In the genomic region with DNA sequence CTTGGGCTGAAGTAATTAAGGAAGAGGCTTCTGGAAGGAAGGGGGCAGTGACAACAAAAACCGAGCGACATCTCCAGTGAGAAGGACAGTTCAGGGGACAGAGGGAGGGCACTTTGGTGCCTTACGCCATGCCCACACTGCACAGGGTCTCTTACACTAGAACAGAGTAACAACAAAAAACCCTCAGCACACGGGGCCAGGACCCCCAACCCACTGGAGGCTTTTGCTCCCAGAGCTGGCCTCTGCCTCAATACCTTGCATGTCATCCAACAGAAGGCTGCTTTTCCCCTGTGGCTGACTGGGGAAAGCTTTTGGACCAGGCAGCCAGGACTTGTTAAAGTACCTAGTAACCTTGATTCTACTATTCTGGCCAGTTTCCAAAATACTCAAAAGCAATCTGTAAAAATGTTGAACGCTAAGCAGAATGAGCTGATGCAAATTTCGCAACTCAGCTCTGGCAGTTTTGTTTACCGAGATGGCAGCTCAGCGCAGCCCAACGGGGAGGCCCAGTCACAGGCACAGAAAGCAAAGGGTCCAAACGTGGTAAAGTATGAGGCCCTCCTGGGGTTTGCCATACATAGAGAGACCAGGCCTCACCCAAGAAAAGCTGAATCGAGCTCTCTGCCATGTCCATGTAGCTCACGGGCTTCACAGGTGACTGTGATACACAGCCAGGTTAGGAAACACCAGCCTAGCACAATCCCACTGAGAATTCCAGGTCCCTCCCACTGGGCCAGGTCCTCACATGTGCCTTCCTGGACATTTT, we compare ENCODE assay signal across 13 cellular contexts. TPM values are rescaled to one million over a fixed set of nuclear protein-coding genes. Genes with fewer than 3 reads are reported as not detected.
A peak's percentile ranks its signal among the peaks of the same experiment; 100 is the strongest.
DNase-seq lines count a peak whose midpoint lies in the region; TF ChIP-seq lines count a peak whose summit lies in the region.
"Had no signal": no experiment of that assay in that cellular context is flagged by ENCODE, and none has a peak within 500 bp of the region (broad histone marks: within the 10 kb centered on the region; RNA-seq: fewer than 3 reads in every experiment).

No MANE protein-coding gene starts in this region.

- no peak overlapping the region for H4K5ac ChIP-seq in H9 (ENCODE audit: insufficient read length, low read depth, low read length)

- H4K20me1 ChIP-seq in H9 (ENCODE audit: control insufficient read depth, insufficient read depth, insufficient read length): no peaks in the 10 kb centered on the region
- H4K20me1 ChIP-seq in Loucy (ENCODE audit: insufficient read depth, low read length, poor library complexity, severe bottlenecking): no peaks in the 10 kb centered on the region

- H2BK5ac ChIP-seq in H9 (ENCODE audit: insufficient read length, low read length): no peak overlapping the region

- H3K9ac ChIP-seq in H9 (ENCODE audit: extremely low read depth, insufficient read length, low read length) (peak overlapping the region; percentile 22), Loucy (ENCODE audit: low read depth, low read length, poor library complexity, severe bottlenecking) (peak overlapping the region; percentile 45), endocrine pancreas (ENCODE audit: control insufficient read depth, insufficient read depth, low read length) (peak overlapping the region; percentile 10)

- no peak overlapping the region for H3K27ac ChIP-seq in H9 (ENCODE audit: insufficient read length, low read depth, low read length)

- H2BK12ac ChIP-seq in H9 (ENCODE audit: insufficient read length, low read depth, low read length): no peak overlapping the region

- WGBS in H9 (ENCODE audit: extremely low coverage, insufficient read length, low lambda C conversion rate): no CpG with 5 or more reads among the region's 12 CpGs

- no peak overlapping the region for H3K4me2 ChIP-seq in H9 (ENCODE audit: insufficient read depth, insufficient read length, low read length)
- peak overlapping the region; percentile 64 for H3K4me2 ChIP-seq in Loucy (ENCODE audit: low read depth, low read length, poor library complexity, severe bottlenecking)

- no peaks in the 10 kb centered on the region for H3K4me1 ChIP-seq in H9 (ENCODE audit: insufficient read depth, low read length)
- H3K4me1 ChIP-seq in Loucy (ENCODE audit: insufficient read depth, low read length, poor library complexity, severe bottlenecking): peaks cover 53% of the 10 kb centered on the region
- H3K4me1 ChIP-seq in endocrine pancreas (ENCODE audit: control insufficient read depth, insufficient read depth, low read length): no peaks in the 10 kb centered on the region

- no peak overlapping the region for H3K14ac ChIP-seq in H9 (ENCODE audit: insufficient read depth, low read length)

- 0 out of 2 replicates have a peak, but pooled peaks cover 4% of the 10 kb centered on the region for H3F3A ChIP-seq in Loucy (ENCODE audit: low read depth)

- no peaks in the 10 kb centered on the region for H3K79me1 ChIP-seq in H9 (ENCODE audit: insufficient read depth, low read depth, low read length, poor library complexity, severe bottlenecking)

- H3K4me1 Mint-ChIP-seq in H9: peaks cover 33 to 43% of the 10 kb centered on the region in 2 experiments

- TF ChIP-seq CTCF in H9 (conservative IDR thresholded peaks at IDR 0.05) (no peak), Loucy (conservative IDR thresholded peaks at IDR 0.05; ENCODE audit: low read length) (no peak)

- no peak overlapping the region for H3K4ac ChIP-seq in H9 (ENCODE audit: low read depth, low read length)

- no peak overlapping the region for H3K56ac ChIP-seq in H9 (ENCODE audit: insufficient read length, low read depth, low read length)

- peaks cover 3% of the 10 kb centered on the region; the same call in 1 of the 2 replicates for H3K27me3 Mint-ChIP-seq in H9 (ENCODE audit: low read depth)

- peaks cover 2% of the 10 kb centered on the region for H3K23me2 ChIP-seq in H9 (ENCODE audit: insufficient read length, low read depth, low read length, poor library complexity, severe bottlenecking)

- H3K18ac ChIP-seq in H9 (ENCODE audit: insufficient read length, low read depth, low read length): no peak overlapping the region

- H3K23ac ChIP-seq in H9 (ENCODE audit: insufficient read length, low read depth, low read length): no peak overlapping the region

- H2BK120ac ChIP-seq in H9 (ENCODE audit: low read depth, low read length, poor library complexity, severe bottlenecking): no peak overlapping the region

- H3K9me3 ChIP-seq in H9 (ENCODE audit: control insufficient read depth, low read depth, low read length) (no peaks in the 10 kb centered on the region), Loucy (ENCODE audit: insufficient read depth, low read depth, low read length) (no peaks in the 10 kb centered on the region), endocrine pancreas (ENCODE audit: control insufficient read depth, low read length) (no peaks in the 10 kb centered on the region)

- H2AFZ ChIP-seq in H9 (ENCODE audit: low read length): no peak overlapping the region
- H2AFZ ChIP-seq in Loucy (ENCODE audit: low read length): no peak overlapping the region; the same call in 1 of the 2 replicates

- H3K4me3 ChIP-seq in Loucy (ENCODE audit: low read length, poor library complexity, severe bottlenecking) (peak overlapping the region; percentile 40), endocrine pancreas (ENCODE audit: control insufficient read depth, insufficient read depth, low read length) (no peak overlapping the region)

- no peak overlapping the region for H3T11ph ChIP-seq in H9 (ENCODE audit: low read length)

- no peaks in the 10 kb centered on the region for H3K9me2 ChIP-seq in Loucy (replicated peaks; ENCODE audit: low read depth, low read length)

- DNase-seq in H9 (no peak), mesenteric fat pad (ENCODE audit: low spot score) (peak; percentile 62), NCI-H748 treated with DMSO at 0.1 percent for 48 hours (lab: John Stamatoyannopoulos, UW) (no peak), activated gamma-delta T cell (lab: John Stamatoyannopoulos, UW) (no peak), cerebellar cortex (ENCODE audit: low spot score) (no peak)
- DNase-seq: activated effector memory CD4-positive, alpha-beta T cell treated with anti-CD3 and anti-CD28 coated beads, Interleukin-2, amount 50 U/mL, for 16 hours; COR-L47; dermis blood vessel endothelial cell; head of caudate nucleus; NCI-H1436 had no signal

- H3K36me3 ChIP-seq in Loucy (ENCODE audit: insufficient read depth, low read length) (peaks cover 14% of the 10 kb centered on the region; the same call in 1 of the 2 replicates), endocrine pancreas (ENCODE audit: control insufficient read depth, insufficient read depth, low read length) (no peaks in the 10 kb centered on the region)

- peaks cover 0 to 8% of the 10 kb centered on the region in 2 experiments; a peak in 4 of 5 replicates for H3K9me3 Mint-ChIP-seq in H9
- H3K9me3 Mint-ChIP-seq: T-helper 1 cell treated with Interleukin-12 subunit alpha and Interleukin-12 subunit beta and Interleukin-4 antibody, amounts not matched to agents 30 μg/mL and 1 μg/mL, for 36 hours had no signal

- peak overlapping the region in 1 of 3 experiments; percentile 77; a peak in 2 of 7 replicates for H3K27ac Mint-ChIP-seq in H9
- H3K27ac Mint-ChIP-seq: T-helper 1 cell treated with Interleukin-12 subunit alpha and Interleukin-12 subunit beta and Interleukin-4 antibody, amounts not matched to agents 30 μg/mL and 1 μg/mL, for 36 hours had no signal

- H4K8ac ChIP-seq in H9 (replicated peaks; ENCODE audit: insufficient read length, low read depth, low read length): no peak overlapping the region

- H2BK20ac ChIP-seq in H9 (ENCODE audit: low read depth, low read length, poor library complexity, severe bottlenecking): no peak overlapping the region

- no peak overlapping the region for H2AK5ac ChIP-seq in H9 (ENCODE audit: insufficient read length, low read length)

- no peaks in the 10 kb centered on the region; the same call in 1 of the 2 replicates for H3K79me2 ChIP-seq in H9 (ENCODE audit: insufficient read depth, low read length)
- peaks cover 15% of the 10 kb centered on the region for H3K79me2 ChIP-seq in Loucy (ENCODE audit: insufficient read depth, low read length)

- H3K27me3 ChIP-seq in H9 (ENCODE audit: insufficient read depth, low read length) (no peaks in the 10 kb centered on the region), Loucy (ENCODE audit: insufficient read depth, low read length, poor library complexity, severe bottlenecking) (no peaks in the 10 kb centered on the region), endocrine pancreas (ENCODE audit: control insufficient read depth, insufficient read depth, low read length) (no peaks in the 10 kb centered on the region)

- H3K36me3 Mint-ChIP-seq in H9 (ENCODE audit: insufficient read depth in 1 of 3, low read depth in 3 of 3): peaks cover 28 to 46% (median 45%) of the 10 kb centered on the region in 3 experiments

- no peak overlapping the region for H4K91ac ChIP-seq in H9 (ENCODE audit: insufficient read length, low read depth, low read length)

- no peak overlapping the region for H2BK15ac ChIP-seq in H9 (ENCODE audit: low read depth, low read length)

- H3K4me3 Mint-ChIP-seq in H9: no peak overlapping the region
- H3K4me3 Mint-ChIP-seq: T-helper 1 cell treated with Interleukin-12 subunit alpha and Interleukin-12 subunit beta and Interleukin-4 antibody, amounts not matched to agents 30 μg/mL and 1 μg/mL, for 36 hours had no signal

RNA-seq across cellular contexts. Expression of a gene that starts 6.1 kb away (rescaled TPM):
- total RNA-seq in H9 (2021): 13.3 and 13.7 TPM in 2 replicates
- 18.1 TPM for total RNA-seq in mesenteric fat pad

RNA-seq across cellular contexts. Expression of a gene that starts 6.3 kb away (rescaled TPM):
- total RNA-seq in H9 (2021) (35.8 and 36.7 TPM in 2 replicates), mesenteric fat pad (99.3 TPM)

RNA-seq across cellular contexts. Expression of a gene that starts 59.8 kb away (rescaled TPM):
- total RNA-seq in H9 (2021) (25.6 and 30.3 TPM in 2 replicates), mesenteric fat pad (24.8 TPM)
